ENCODE assay signal across 10 cellular contexts in the genomic region with DNA sequence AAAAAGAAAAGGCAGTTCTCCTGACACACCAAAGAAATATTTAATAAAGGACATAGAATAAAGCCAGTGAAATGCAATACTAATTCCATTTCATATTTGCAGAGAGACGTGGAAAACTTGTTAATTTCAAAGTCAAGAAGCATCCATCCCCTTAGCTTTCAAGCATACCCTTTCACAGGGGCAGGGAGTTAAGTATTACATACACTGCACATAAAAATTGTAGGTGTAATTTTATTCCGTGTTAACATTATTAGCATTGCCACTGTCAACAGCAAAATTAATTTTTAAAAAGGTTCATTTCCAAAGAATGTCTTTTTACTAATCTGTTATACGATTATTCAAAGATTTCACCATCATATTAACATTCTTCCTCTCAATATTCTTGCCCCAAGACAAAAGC.
DNase-seq lines count a peak whose midpoint lies in the region; ATAC-seq and TF ChIP-seq lines count a peak whose summit lies in the region.
"Had no signal": no experiment of that assay in that cellular context is flagged by ENCODE, and none has a peak within 500 bp of the region (broad histone marks: within the 10 kb centered on the region; RNA-seq: fewer than 3 reads in every experiment).

No MANE protein-coding gene starts in this region.

- in situ Hi-C loops in GM23248 (cut with MboI) = no loop called here

- H3K9me2 ChIP-seq in GM23248 (ENCODE audit: insufficient read depth) = no peaks in the 10 kb centered on the region

- H3K36me3 Mint-ChIP-seq in CD8-positive, alpha-beta T cell = no peaks in the 10 kb centered on the region

- H4K20me1 ChIP-seq in GM23248 (ENCODE audit: insufficient read depth) = no peaks in the 10 kb centered on the region

- peak overlapping the region; percentile 94 for H3K4me2 ChIP-seq in GM23248 (ENCODE audit: unreplicated experiment)

- peaks cover 25% of the 10 kb centered on the region for H3K4me1 Mint-ChIP-seq in CD8-positive, alpha-beta T cell (ENCODE audit: low read depth)

- intact Hi-C loops in psoas muscle (cut with DNase I) = loop anchor here (5.0 to 10.0 kb wide), 3 partner anchors 517 to 602 kb away; a partner anchor contains a TSS
- intact Hi-C loops in CD8-positive, alpha-beta T cell (cut with DNase I, micrococcal nuclease) = loop anchor here (5.0 to 10.0 kb wide), 3 partner anchors 522 to 602 kb away; no protein-coding TSS in a partner anchor

- H3K36me3 ChIP-seq in GM23248 (ENCODE audit: low read depth) = no peaks in the 10 kb centered on the region
- H3K36me3 ChIP-seq in adipocyte (ENCODE audit: control insufficient read depth, insufficient read depth, low read length, severe bottlenecking) = no peaks in the 10 kb centered on the region
- H3K36me3 ChIP-seq in psoas muscle (ENCODE audit: insufficient read depth in 1 of 2, low read depth in 1 of 2) = no peaks in the 10 kb centered on the region
- H3K36me3 ChIP-seq in CD8-positive, alpha-beta T cell (ENCODE audit: insufficient read depth, low read length) = no peaks in the 10 kb centered on the region

- CTCF ChIA-PET in CD8-positive, alpha-beta T cell (lab: Charles Lee) = no interaction called here

- H3K4me3 ChIP-seq in GM23248 = peak overlapping the region; percentile 97
- peak overlapping the region; percentile 88 for H3K4me3 ChIP-seq in adipocyte (ENCODE audit: low read length)
- H3K4me3 ChIP-seq in fibroblast of villous mesenchyme (ENCODE audit: low read depth, low read length) = peak overlapping the region; percentile 71
- peak overlapping the region; percentile 67 for H3K4me3 ChIP-seq in psoas muscle
- no peak overlapping the region for H3K4me3 ChIP-seq in CD8-positive, alpha-beta T cell (ENCODE audit: low read depth, low read length)

- POLR2A ChIA-PET in CD8-positive, alpha-beta T cell (lab: Charles Lee) = no interaction called here

- H3K27ac Mint-ChIP-seq in CD8-positive, alpha-beta T cell = no peak overlapping the region

- peak overlapping the region; percentile 79 for H3K9ac ChIP-seq in GM23248
- H3K9ac ChIP-seq in adipocyte (ENCODE audit: low read length) = no peak overlapping the region

- no peak for ATAC-seq in psoas muscle
- ATAC-seq in CD8-positive, alpha-beta T cell = no peak

- H2AFZ ChIP-seq in GM23248 = peak overlapping the region; percentile 99

- H3K9me3 ChIP-seq in GM23248 (ENCODE audit: low read depth) = no peaks in the 10 kb centered on the region
- no peaks in the 10 kb centered on the region for H3K9me3 ChIP-seq in adipocyte (ENCODE audit: control insufficient read depth, low read length)
- no peaks in the 10 kb centered on the region for H3K9me3 ChIP-seq in psoas muscle
- H3K9me3 ChIP-seq in CD8-positive, alpha-beta T cell (ENCODE audit: low read length) = no peaks in the 10 kb centered on the region

- WGBS in GM23248 (ENCODE audit: low coverage in 1 of 2, low lambda C conversion rate in 2 of 2, missing lambda C conversion rate in 2 of 2), 2 experiments = 32 to 36% methylated on average over 3 of the region's 3 CpGs
- WGBS in psoas muscle, 3 donors = 27 to 46% (median 42%) methylated on average over 3 of the region's 3 CpGs

- no peak for TF ChIP-seq CTCF in fibroblast of villous mesenchyme (IDR thresholded peaks at IDR 0.05; ENCODE audit: insufficient read depth, low read depth, low read length)
- TF ChIP-seq CTCF in psoas muscle (IDR thresholded peaks at IDR 0.05) = no peak
- no peak for TF ChIP-seq CTCF in CD8-positive, alpha-beta T cell (IDR thresholded peaks at IDR 0.05)

- H3K9me3 Mint-ChIP-seq in CD8-positive, alpha-beta T cell = no peaks in the 10 kb centered on the region

- no peak overlapping the region for H3K27ac ChIP-seq in GM23248
- peak overlapping the region; percentile 62 for H3K27ac ChIP-seq in psoas muscle
- no peak overlapping the region for H3K27ac ChIP-seq in CD8-positive, alpha-beta T cell (ENCODE audit: low read depth, low read length)

- 0 out of 2 replicates have a peak, but pooled peaks cover 9% of the 10 kb centered on the region for H3F3A ChIP-seq in GM23248 (ENCODE audit: insufficient read depth)

- peaks cover 15% of the 10 kb centered on the region; the same call in 1 of the 2 replicates for H3K79me2 ChIP-seq in GM23248 (ENCODE audit: insufficient read depth)

- peak; percentile 5 for DNase-seq in GM23248
- peak; percentile 18 for DNase-seq in adipocyte (ENCODE audit: low read depth)
- DNase-seq in fibroblast of villous mesenchyme (ENCODE audit: low read depth) = no peak
- no peak for DNase-seq in psoas muscle
- DNase-seq in NK-92 (lab: John Stamatoyannopoulos, UW; ENCODE audit: unreplicated experiment) = no peak
- no peak for DNase-seq in hepatic stellate cell (ENCODE audit: low spot score)
- DNase-seq in activated effector memory CD4-positive, alpha-beta T cell treated with Interleukin-2 at 50 U/mL for 16 hours = no peak
- DNase-seq in CD8-positive, alpha-beta T cell = no peak
- DNase-seq: activated naive CD4-positive, alpha-beta T cell treated with Interleukin-2 at 50 U/mL for 16 hours; T-helper 9 cell had no signal

- H3K4me1 ChIP-seq in GM23248 (ENCODE audit: insufficient read depth) (peaks cover 24% of the 10 kb centered on the region), adipocyte (ENCODE audit: control insufficient read depth, insufficient read depth, low read length) (peaks cover 15% of the 10 kb centered on the region), psoas muscle (peaks cover 6% of the 10 kb centered on the region)
- H3K4me1 ChIP-seq in CD8-positive, alpha-beta T cell (ENCODE audit: insufficient read depth, low read length) = peaks cover 23% of the 10 kb centered on the region

- H3K27me3 ChIP-seq in GM23248 (replicated peaks; ENCODE audit: insufficient read depth) (no peaks in the 10 kb centered on the region), adipocyte (replicated peaks; ENCODE audit: control insufficient read depth, insufficient read depth, low read length) (peaks cover 24% of the 10 kb centered on the region), psoas muscle (ENCODE audit: insufficient read depth in 3 of 3, low read length in 2 of 3) (peaks cover 10 to 77% (median 12%) of the 10 kb centered on the region in 3 donors)
- H3K27me3 ChIP-seq in CD8-positive, alpha-beta T cell (ENCODE audit: insufficient read depth, low read length) = peaks cover 27% of the 10 kb centered on the region

- H3K4me3 Mint-ChIP-seq in CD8-positive, alpha-beta T cell = no peak overlapping the region

- peaks cover 62% of the 10 kb centered on the region for H3K27me3 Mint-ChIP-seq in CD8-positive, alpha-beta T cell (ENCODE audit: low read depth)

Comparison
In these comparisons a context has a peak if more than half of its experiments do, and no peak if none do; other contexts are left out.
1. DNase-seq: peak in GM23248 (single experiment) and adipocyte (single experiment); none in fibroblast of villous mesenchyme (single experiment), psoas muscle (0 of 2), NK-92 (single experiment), hepatic stellate cell (single experiment), activated effector memory CD4-positive, alpha-beta T cell treated with Interleukin-2 at 50 U/mL for 16 hours (single experiment) and CD8-positive, alpha-beta T cell (0 of 7).